21 cellular contexts compared by ENCODE assay signal in genomic region chr5:82246960-82247574, GRCh38. TPM values are rescaled to one million over a fixed set of nuclear protein-coding genes. Genes with fewer than 3 reads are reported as not detected.
DNase-seq lines count a peak whose midpoint lies in the region; ATAC-seq, FAIRE-seq and TF ChIP-seq lines count a peak whose summit lies in the region.
"Had no signal": no experiment of that assay in that cellular context is flagged by ENCODE, and none has a peak within 500 bp of the region (broad histone marks: within the 10 kb centered on the region; RNA-seq: fewer than 3 reads in every experiment).

No MANE protein-coding gene starts in this region.

- DNase-seq in SK-N-SH (no peak), NCI-H226 (peak; percentile 9), K562 (ENCODE audit: extremely low read depth in 1 of 4, low spot score in 3 of 4) (no peak), prostate gland (ENCODE audit: low spot score) (no peak)
- DNase-seq in activated CD4-positive, alpha-beta T cell treated with anti-CD3 and anti-CD28 coated beads for 36 hours: no peak
- no peak for DNase-seq in activated CD4-positive, alpha-beta T cell treated with anti-CD3 and anti-CD28 coated beads for 4 hours
- DNase-seq: ACHN; BE2C; C1 segment of cervical spinal cord; CD4-positive, CD25-positive, alpha-beta regulatory T cell; CD8-positive, alpha-beta memory T cell; COR-L47; DMS79 treated with DMSO at 0.1 percent for 48 hours; GF-D8; HCEC 1CT; HFFc6; IMR-90 had no signal

- no peak overlapping the region for H3K9ac ChIP-seq in SK-N-SH
- no peak overlapping the region for H3K9ac ChIP-seq in K562 (ENCODE audit: insufficient read depth in 1 of 2, low read depth in 2 of 2, low read length in 2 of 2)

- no peak overlapping the region for H3K27ac ChIP-seq in SK-N-SH (ENCODE audit: low read depth in 2 of 2, low read length in 1 of 2)
- no peak overlapping the region for H3K27ac ChIP-seq in K562 (ENCODE audit: extremely low read depth, low read depth, low read length)
- H3K27ac ChIP-seq in prostate gland: no peak overlapping the region
- H3K27ac ChIP-seq: HL-60 had no signal

- H3K9me3 ChIP-seq in SK-N-SH: peaks cover 13% of the 10 kb centered on the region
- H3K9me3 ChIP-seq in K562 (replicated peaks; ENCODE audit: control insufficient read depth, insufficient read depth, low read depth, low read length): 0 out of 2 replicates have a peak, but pooled peaks cover 5% of the 10 kb centered on the region
- no peaks in the 10 kb centered on the region for H3K9me3 ChIP-seq in prostate gland
- H3K9me3 ChIP-seq: BE2C had no signal

- POLR2A ChIA-PET in SK-N-SH (lab: Yijun Ruan, JAX) (no interaction called here), K562 (lab: Yijun Ruan, JAX) (interaction anchor here (1.6 kb wide), 1 partner anchor 10 kb away, joined by 4 read pairs; no protein-coding TSS in a partner anchor)
- POLR2A ChIA-PET in activated CD4-positive, alpha-beta T cell treated with anti-CD3 and anti-CD28 coated beads for 36 hours (lab: Charles Lee): no interaction called here

- no peaks in the 10 kb centered on the region for H4K20me1 ChIP-seq in SK-N-SH (ENCODE audit: insufficient read depth)
- no peaks in the 10 kb centered on the region for H4K20me1 ChIP-seq in K562 (replicated peaks; ENCODE audit: control insufficient read depth, insufficient read depth, low read length)

- no peaks in the 10 kb centered on the region for H3K27me3 Mint-ChIP-seq in activated CD4-positive, alpha-beta T cell treated with anti-CD3 and anti-CD28 coated beads for 36 hours
- H3K27me3 Mint-ChIP-seq: CD4-positive, CD25-positive, alpha-beta regulatory T cell; CD8-positive, alpha-beta memory T cell had no signal

- TF ChIP-seq EP300 in SK-N-SH (IDR thresholded peaks at IDR 0.05; ENCODE audit: borderline replicate concordance in 1 of 2, low read depth in 1 of 2, low read length in 1 of 2): no peak
- TF ChIP-seq EP300 in K562 (IDR thresholded peaks at IDR 0.05; ENCODE audit: low read length): no peak

- TF ChIP-seq CTCF in SK-N-SH (IDR thresholded peaks at IDR 0.05) (no peak), K562 (IDR thresholded peaks at IDR 0.05 in 2 of 3, conservative IDR thresholded peaks at IDR 0.05 in 1 of 3; ENCODE audit: insufficient read depth in 2 of 3, low read depth in 1 of 3, low read length in 3 of 3) (no peak), prostate gland (IDR thresholded peaks at IDR 0.05) (no peak)

- H3K36me3 Mint-ChIP-seq in activated CD4-positive, alpha-beta T cell treated with anti-CD3 and anti-CD28 coated beads for 36 hours (ENCODE audit: low read depth): peaks cover 15% of the 10 kb centered on the region

- no peaks in the 10 kb centered on the region for H3K9me2 ChIP-seq in SK-N-SH

- H3F3A ChIP-seq in SK-N-SH (replicated peaks; ENCODE audit: insufficient read depth): peaks cover 4% of the 10 kb centered on the region

- H3K4me1 ChIP-seq in SK-N-SH (ENCODE audit: control insufficient read depth in 1 of 2, insufficient read depth in 2 of 2, low read depth in 1 of 2, low read length in 1 of 2) (no peaks in the 10 kb centered on the region), K562 (replicated peaks in 1 of 2; ENCODE audit: control insufficient read depth in 2 of 2, insufficient read depth in 2 of 2, low read length in 2 of 2) (no peaks in the 10 kb centered on the region), prostate gland (replicated peaks) (no peaks in the 10 kb centered on the region)
- H3K4me1 ChIP-seq: BE2C had no signal

- BruUV-seq in K562 (replicated peaks; lab: Mats Ljungman, UMichigan): no TSS peak

- TF ChIP-seq POLR2A in K562 (conservative IDR thresholded peaks at IDR 0.05) (no peak), prostate gland (IDR thresholded peaks at IDR 0.05) (no peak)

- H3K27ac Mint-ChIP-seq in activated CD4-positive, alpha-beta T cell treated with anti-CD3 and anti-CD28 coated beads for 36 hours: no peak overlapping the region
- H3K27ac Mint-ChIP-seq: CD4-positive, CD25-positive, alpha-beta regulatory T cell; CD8-positive, alpha-beta memory T cell; GM23338; HFFc6 had no signal

- no peaks in the 10 kb centered on the region for H3K4me1 Mint-ChIP-seq in activated CD4-positive, alpha-beta T cell treated with anti-CD3 and anti-CD28 coated beads for 36 hours
- H3K4me1 Mint-ChIP-seq: CD4-positive, CD25-positive, alpha-beta regulatory T cell; CD8-positive, alpha-beta memory T cell; GM23338 had no signal

- CTCF ChIA-PET in SK-N-SH (lab: Yijun Ruan, JAX): interaction anchor here (2.1 kb wide), 1 partner anchor 12 kb away, joined by 15 read pairs; no protein-coding TSS in a partner anchor
- CTCF ChIA-PET in K562 (lab: Yijun Ruan, JAX; ENCODE audit: low intra/inter-chr PET ratio): no interaction called here
- CTCF ChIA-PET in activated CD4-positive, alpha-beta T cell treated with anti-CD3 and anti-CD28 coated beads for 36 hours (lab: Charles Lee): interaction anchor here (0.6 to 1.0 kb wide), 2 partner anchors 9 to 21 kb away, joined by 3 read pairs; no protein-coding TSS in a partner anchor

- no peak for FAIRE-seq in K562 (lab: Jason Lieb, UNC)
- FAIRE-seq: H54 had no signal

- H3K27me3 ChIP-seq in SK-N-SH (ENCODE audit: insufficient read depth): no peaks in the 10 kb centered on the region
- H3K27me3 ChIP-seq in K562 (ENCODE audit: control insufficient read depth in 2 of 2, insufficient read depth in 2 of 2, low read length in 2 of 2): no peaks in the 10 kb centered on the region
- H3K27me3 ChIP-seq in prostate gland (replicated peaks; ENCODE audit: insufficient read depth): no peaks in the 10 kb centered on the region
- H3K27me3 ChIP-seq: BE2C had no signal

- H2AFZ ChIP-seq in SK-N-SH (ENCODE audit: low read depth): no peak overlapping the region
- no peak overlapping the region for H2AFZ ChIP-seq in K562 (ENCODE audit: low read depth, low read length)
- H2AFZ ChIP-seq: GM23338 had no signal

- ATAC-seq in SK-N-SH treated with all-trans-retinoic acid at 6 μM for 48 hours: no peak
- no peak for ATAC-seq in K562
- no peak for ATAC-seq in activated CD4-positive, alpha-beta T cell treated with anti-CD3 and anti-CD28 coated beads for 36 hours
- ATAC-seq: GM23338 had no signal

- H3K4me3 ChIP-seq in SK-N-SH (ENCODE audit: low read depth in 2 of 2, low read length in 1 of 2) (no peak overlapping the region), K562 (no peak overlapping the region), prostate gland (no peak overlapping the region)
- H3K4me3 ChIP-seq: GM23338 had no signal

- H3K9me1 ChIP-seq in K562 (ENCODE audit: control insufficient read depth, insufficient read depth, low read length): no peaks in the 10 kb centered on the region

- in situ Hi-C loops in K562 (cut with MboI): no loop called here

- TF ChIP-seq RAD21 in SK-N-SH (IDR thresholded peaks at IDR 0.05; ENCODE audit: low read length) (no peak), K562 (CRISPR knock-in tag; conservative IDR thresholded peaks at IDR 0.05 in 1 of 2, IDR thresholded peaks at IDR 0.05 in 1 of 2) (no peak)

- 96% methylated on average over 1 of the region's 1 CpG for WGBS in SK-N-SH (ENCODE audit: low lambda C conversion rate)
- 100% methylated on average over 1 of the region's 1 CpG for WGBS in K562 (ENCODE audit: insufficient coverage, low coverage, missing lambda C conversion rate)
- WGBS in prostate gland: 100% methylated on average over 1 of the region's 1 CpG

- H3K79me2 ChIP-seq in SK-N-SH (ENCODE audit: insufficient read depth) (no peaks in the 10 kb centered on the region), K562 (ENCODE audit: control insufficient read depth, insufficient read depth, low read length) (no peaks in the 10 kb centered on the region)

- peaks cover 10% of the 10 kb centered on the region for H3K9me3 Mint-ChIP-seq in activated CD4-positive, alpha-beta T cell treated with anti-CD3 and anti-CD28 coated beads for 36 hours (ENCODE audit: low read depth)
- H3K9me3 Mint-ChIP-seq: GM23338 had no signal

- intact Hi-C loops in K562 (cut with micrococcal nuclease): no loop called here
- intact Hi-C loops in activated CD4-positive, alpha-beta T cell treated with anti-CD3 and anti-CD28 coated beads for 36 hours (cut with DNase I, micrococcal nuclease): no loop called here
- intact Hi-C loops in prostate gland (cut with DNase I): no loop called here

- no peak overlapping the region for H3K4me3 Mint-ChIP-seq in activated CD4-positive, alpha-beta T cell treated with anti-CD3 and anti-CD28 coated beads for 36 hours
- H3K4me3 Mint-ChIP-seq: CD8-positive, alpha-beta memory T cell; GM23338; HFFc6 had no signal

- H3K4me2 ChIP-seq in SK-N-SH (no peak overlapping the region), K562 (ENCODE audit: insufficient read depth, low read length) (no peak overlapping the region)
- H3K4me2 ChIP-seq: GM23338 had no signal

- H3K36me3 ChIP-seq in SK-N-SH (replicated peaks in 1 of 2; ENCODE audit: control insufficient read depth in 1 of 2, insufficient read depth in 2 of 2, low read length in 1 of 2) (peaks cover 0 to 11% of the 10 kb centered on the region in 2 experiments), K562 (ENCODE audit: control insufficient read depth, insufficient read depth, low read length) (no peaks in the 10 kb centered on the region), prostate gland (no peaks in the 10 kb centered on the region)
- H3K36me3 ChIP-seq: BE2C had no signal

RNA-seq across cellular contexts. Expression of gene RPS23, which starts 31.1 kb away (rescaled TPM):
- polyA plus RNA-seq in SK-N-SH (2012; rRNA removed) (5,671 and 6,732 TPM in 2 replicates), K562 (2011; rRNA removed) (4,543 and 4,761 TPM in 2 replicates), K562 (2014; fragmentation: Illumina TruSeq; extraction: Trizol) (5,425 and 5,953 TPM in 2 replicates), K562 (2014; fragmentation: Nextera tagmentation; extraction: Ambion mirVana) (1,000 to 10,000 TPM; 5,181 to 6,445 TPM), K562 (2014; rRNA removed) (7,344 and 10,689 TPM in 2 replicates)
- polyA plus RNA-seq in SK-N-SH (2012; cell fraction: cytosol; rRNA removed): 8,905 and 12,338 TPM in 2 replicates
- polyA plus RNA-seq in SK-N-SH (2012; cell fraction: nucleus; rRNA removed): 1,097 and 1,261 TPM in 2 replicates
- total RNA-seq in K562 (2011; cell fraction: chromatin; rRNA removed; ENCODE audit: low replicate concordance): 346 and 447 TPM in 2 replicates
- 526 and 614 TPM in 2 replicates for total RNA-seq in K562 (2011; cell fraction: nucleolus; rRNA removed)
- 1,360 and 2,588 TPM in 2 replicates for total RNA-seq in K562 (2011; cell fraction: nucleoplasm; rRNA removed)
- total RNA-seq in K562 (2014; rRNA removed) (4,345 and 7,063 TPM in 2 replicates), K562 (2014; rRNA removed; fragmentation: Illumina TruSeq; extraction: Trizol) (6,408 and 7,046 TPM in 2 replicates), K562 (2015; rRNA removed; fragmentation: Illumina TruSeq; extraction: Trizol) (6,302 and 6,440 TPM in 2 replicates), K562 (2021) (3,252 and 3,488 TPM in 2 replicates), prostate gland (1,000 to 10,000 TPM; 1,357 to 2,937 TPM)
- 2,442 and 6,019 TPM in 2 replicates for polyA plus RNA-seq in K562 (2011; cell fraction: cytosol; rRNA removed)
- polyA plus RNA-seq in K562 (2011; cell fraction: nucleus; rRNA removed): 1,013 and 2,216 TPM in 2 replicates
- 5,059 and 9,769 TPM in 2 replicates for polyA plus RNA-seq in K562 (2012)
- polyA minus RNA-seq in K562 (2011; rRNA and poly(A)+ RNA removed): 6,635 and 7,075 TPM in 2 replicates
- polyA minus RNA-seq in K562 (2011; cell fraction: cytosol; rRNA and poly(A)+ RNA removed): 1,206 and 1,219 TPM in 2 replicates
- 123 and 336 TPM in 2 replicates for polyA minus RNA-seq in K562 (2011; cell fraction: nucleus; rRNA and poly(A)+ RNA removed)
- total RNA-seq in activated CD4-positive, alpha-beta T cell treated with anti-CD3 and anti-CD28 coated beads for 36 hours: 1,000 to 10,000 TPM; 2,831 to 3,226 TPM
